In the genomic region with DNA sequence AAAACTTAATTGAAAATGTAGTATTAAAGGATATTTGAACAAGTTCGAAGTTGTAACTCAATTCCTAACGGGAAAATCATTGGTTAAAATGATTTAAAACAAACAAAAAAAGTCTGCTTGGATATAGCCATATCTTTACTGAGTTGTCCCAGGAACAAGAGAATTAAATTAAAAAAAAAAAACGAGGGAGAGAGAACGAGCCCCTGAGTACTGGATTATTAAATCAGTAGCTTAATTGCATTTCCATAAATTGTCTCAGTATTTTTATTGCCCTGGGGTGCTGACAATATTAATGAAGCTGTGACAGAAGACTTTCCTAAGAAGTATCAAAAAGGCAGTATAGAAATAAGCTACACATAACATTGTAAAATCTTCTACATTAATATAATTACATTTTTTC, we compare ENCODE assay signal across 3 cellular contexts.
"Had no signal": no experiment of that assay in that cellular context is flagged by ENCODE, and none has a peak within 500 bp of the region (broad histone marks: within the 10 kb centered on the region; RNA-seq: fewer than 3 reads in every experiment).

No MANE protein-coding gene starts in this region.

- H3K4me3 ChIP-seq: GM12878 had no signal

- DNase-seq: GDM1, GF-D8 had no signal

- ATAC-seq: GM12878 had no signal
